In the genomic region with DNA sequence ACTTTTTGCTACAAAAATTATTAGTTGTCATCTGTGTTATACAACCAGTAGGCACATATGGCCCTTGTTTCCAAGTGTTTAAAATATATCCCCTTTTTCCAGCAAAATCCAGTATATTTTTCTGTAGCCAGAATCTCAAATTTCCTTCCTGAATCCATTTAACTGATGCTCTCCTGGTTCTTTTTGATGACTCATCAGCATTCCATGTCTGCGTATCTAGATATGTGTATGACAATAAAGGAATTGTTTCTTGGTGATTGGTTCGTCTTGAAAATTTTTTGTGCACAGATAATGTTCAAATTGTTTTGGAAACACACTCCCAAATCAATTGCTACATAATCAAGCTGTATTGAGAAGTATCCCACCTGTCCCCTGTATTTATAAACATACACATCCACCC, we compare ENCODE assay signal across 21 cellular contexts.
DNase-seq lines count a peak whose midpoint lies in the region; ATAC-seq, FAIRE-seq and TF ChIP-seq lines count a peak whose summit lies in the region.
"Had no signal": no experiment of that assay in that cellular context is flagged by ENCODE, and none has a peak within 500 bp of the region (broad histone marks: within the 10 kb centered on the region; RNA-seq: fewer than 3 reads in every experiment).

No MANE protein-coding gene starts in this region.

- H3K27ac Mint-ChIP-seq in activated naive CD8-positive, alpha-beta T cell = peak overlapping the region; percentile 46
- H3K27ac Mint-ChIP-seq in activated naive CD8-positive, alpha-beta T cell treated with anti-CD3 and anti-CD28 coated beads for 36 hours = no peak overlapping the region
- H3K27ac Mint-ChIP-seq: H9 had no signal

- no peaks in the 10 kb centered on the region for H3F3A ChIP-seq in Loucy (ENCODE audit: low read depth)

- no peak for DNase-seq in activated naive CD8-positive, alpha-beta T cell treated with anti-CD3 and anti-CD28 coated beads for 36 hours
- DNase-seq in epithelial cell of esophagus (ENCODE audit: low read depth) = peak; percentile 3
- DNase-seq in urothelium cell line (ENCODE audit: low spot score) = peak; percentile 20
- DNase-seq: activated CD4-positive, CD25-positive, alpha-beta regulatory T cell; activated CD8-positive, alpha-beta memory T cell treated with anti-CD3 and anti-CD28 coated beads for 24 hours; amniotic stem cell; H9; Kasumi-1; NCI-H1092 treated with DMSO at 0.1 percent for 48 hours; NCI-H2029 treated with DMSO at 0.1 percent for 48 hours; NCI-H446; testis had no signal

- H3K4me1 Mint-ChIP-seq in activated naive CD8-positive, alpha-beta T cell (ENCODE audit: low read depth) = peaks cover 61% of the 10 kb centered on the region
- H3K4me1 Mint-ChIP-seq in activated naive CD8-positive, alpha-beta T cell treated with anti-CD3 and anti-CD28 coated beads for 36 hours = peaks cover 42% of the 10 kb centered on the region
- H3K4me1 Mint-ChIP-seq: H9 had no signal

- no peak for FAIRE-seq in urothelium cell line (lab: Jason Lieb, UNC)
- FAIRE-seq: frontal cortex, keratinocyte, RCC 7860 had no signal

- peaks cover 4% of the 10 kb centered on the region; the same call in 1 of the 2 replicates for H3K79me2 ChIP-seq in Loucy (ENCODE audit: insufficient read depth, low read length)

- H3K4me3 ChIP-seq in Loucy (ENCODE audit: low read length, poor library complexity, severe bottlenecking) (no peak overlapping the region), epithelial cell of esophagus (ENCODE audit: low read length) (no peak overlapping the region)
- H3K4me3 ChIP-seq: cardiac muscle cell, lung, testis had no signal

- H3K4me1 ChIP-seq in Loucy (ENCODE audit: insufficient read depth, low read length, poor library complexity, severe bottlenecking) = peaks cover 59% of the 10 kb centered on the region
- H3K4me1 ChIP-seq: testis had no signal

- peak overlapping the region; percentile 21 for H3K4me2 ChIP-seq in Loucy (ENCODE audit: low read depth, low read length, poor library complexity, severe bottlenecking)

- no peaks in the 10 kb centered on the region for H3K9me3 ChIP-seq in Loucy (ENCODE audit: insufficient read depth, low read depth, low read length)
- H3K9me3 ChIP-seq: testis had no signal

- no peaks in the 10 kb centered on the region for H3K27me3 Mint-ChIP-seq in activated naive CD8-positive, alpha-beta T cell
- no peaks in the 10 kb centered on the region for H3K27me3 Mint-ChIP-seq in activated naive CD8-positive, alpha-beta T cell treated with anti-CD3 and anti-CD28 coated beads for 36 hours

- H3K9me3 Mint-ChIP-seq in activated naive CD8-positive, alpha-beta T cell (ENCODE audit: low read depth) = no peaks in the 10 kb centered on the region
- H3K9me3 Mint-ChIP-seq in activated naive CD8-positive, alpha-beta T cell treated with anti-CD3 and anti-CD28 coated beads for 36 hours = no peaks in the 10 kb centered on the region

- H2AFZ ChIP-seq in Loucy (ENCODE audit: low read length) = no peak overlapping the region

- H3K9ac ChIP-seq in Loucy (ENCODE audit: low read depth, low read length, poor library complexity, severe bottlenecking) = peak overlapping the region; percentile 36

- no peaks in the 10 kb centered on the region for H3K36me3 ChIP-seq in Loucy (ENCODE audit: insufficient read depth, low read length)
- H3K36me3 ChIP-seq: cardiac muscle cell had no signal

- no peaks in the 10 kb centered on the region for H3K9me2 ChIP-seq in Loucy (replicated peaks; ENCODE audit: low read depth, low read length)

- no peak overlapping the region for H3K4me3 Mint-ChIP-seq in activated naive CD8-positive, alpha-beta T cell
- H3K4me3 Mint-ChIP-seq in activated naive CD8-positive, alpha-beta T cell treated with anti-CD3 and anti-CD28 coated beads for 36 hours = no peak overlapping the region
- H3K4me3 Mint-ChIP-seq: H9 had no signal

- TF ChIP-seq CTCF in Loucy (conservative IDR thresholded peaks at IDR 0.05; ENCODE audit: low read length) (no peak), epithelial cell of esophagus (IDR thresholded peaks at IDR 0.05; ENCODE audit: insufficient read depth, low read depth, low read length, missing control alignments) (no peak)

- no peaks in the 10 kb centered on the region for H3K27me3 ChIP-seq in Loucy (ENCODE audit: insufficient read depth, low read length, poor library complexity, severe bottlenecking)
- H3K27me3 ChIP-seq: cardiac muscle cell, testis had no signal

- ATAC-seq in HG02623 (IDR thresholded peaks at IDR 0.05; ENCODE audit: unreplicated experiment) (no peak), GM18502 (IDR thresholded peaks at IDR 0.05; ENCODE audit: poor library complexity, unreplicated experiment) (no peak)

- H4K20me1 ChIP-seq in Loucy (ENCODE audit: insufficient read depth, low read length, poor library complexity, severe bottlenecking) = no peaks in the 10 kb centered on the region

- no peaks in the 10 kb centered on the region for H3K36me3 Mint-ChIP-seq in activated naive CD8-positive, alpha-beta T cell
- peaks cover 13% of the 10 kb centered on the region for H3K36me3 Mint-ChIP-seq in activated naive CD8-positive, alpha-beta T cell treated with anti-CD3 and anti-CD28 coated beads for 36 hours
